8 cellular contexts compared by ENCODE assay signal in genomic region chr13:94595943-94596574, GRCh38. TPM values are rescaled to one million over a fixed set of nuclear protein-coding genes. Genes with fewer than 3 reads are reported as not detected.
DNase-seq lines count a peak whose midpoint lies in the region; ATAC-seq, FAIRE-seq and TF ChIP-seq lines count a peak whose summit lies in the region.

TGDS (minus strand) TSS chr13:94596152; CDS start chr13:94596136, 16 bp downstream.

- H3K79me2 ChIP-seq in H1 (ENCODE audit: control insufficient read depth in 1 of 2, insufficient read depth in 2 of 2, low read length in 2 of 2), result peaks cover 6 to 24% of the 10 kb centered on the region in 2 experiments; a peak in 3 of 4 replicates

- H3K9me3 ChIP-seq in HUES48 (ENCODE audit: control insufficient read depth, insufficient read depth, low read length), result no peaks in the 10 kb centered on the region
- peaks cover 8% of the 10 kb centered on the region; the same call in 1 of the 2 replicates for H3K9me3 ChIP-seq in NT2/D1 (ENCODE audit: insufficient read depth, low read length)
- H3K9me3 ChIP-seq in H1 (ENCODE audit: insufficient read depth in 2 of 2, low read depth in 1 of 2, low read length in 1 of 2), result peaks cover 4 to 8% of the 10 kb centered on the region in 2 experiments
- no peaks in the 10 kb centered on the region for H3K9me3 ChIP-seq in mesenchymal stem cell (ENCODE audit: control insufficient read depth, low read length)

- H3K36me3 ChIP-seq in HUES48 (ENCODE audit: control insufficient read depth, insufficient read depth, low read length), result peaks cover 26% of the 10 kb centered on the region
- H3K36me3 ChIP-seq in NT2/D1 (ENCODE audit: insufficient read depth, insufficient read length, low read length), result peaks cover 20% of the 10 kb centered on the region
- H3K36me3 ChIP-seq in H1 (ENCODE audit: control insufficient read depth in 2 of 4, insufficient read depth in 4 of 4, low read length in 3 of 4), result peaks cover 3 to 21% (median 5%) of the 10 kb centered on the region in 4 experiments; a peak in 6 of 8 replicates
- H3K36me3 ChIP-seq in mesenchymal stem cell (ENCODE audit: control insufficient read depth in 1 of 2, insufficient read depth in 2 of 2, low read depth in 1 of 2, low read length in 2 of 2), result peaks cover 7 to 11% of the 10 kb centered on the region in 2 experiments

- H3K4ac ChIP-seq in H1 (replicated peaks; ENCODE audit: insufficient read length, low read depth, low read length), result peak within 1 kb of the TSS; percentile 90
- H3K4ac ChIP-seq in mesenchymal stem cell (ENCODE audit: low read depth in 1 of 2, low read length in 2 of 2), result peak within 1 kb of the TSS; percentile 67 to 75

- no peaks in the 10 kb centered on the region for H4K20me1 ChIP-seq in H1 (replicated peaks in 1 of 2; ENCODE audit: control insufficient read depth in 1 of 2, insufficient read depth in 2 of 2, low read length in 2 of 2)

- H3K4me1 ChIP-seq in HUES48 (ENCODE audit: control insufficient read depth, insufficient read depth, low read length) (peaks cover 11% of the 10 kb centered on the region), NT2/D1 (ENCODE audit: insufficient read depth, insufficient read length) (no peaks in the 10 kb centered on the region), H1 (replicated peaks in 1 of 4; ENCODE audit: control insufficient read depth in 3 of 4, insufficient read depth in 4 of 4, low read length in 3 of 4) (peaks cover 0 to 8% (median 6%) of the 10 kb centered on the region in 4 experiments; a peak in 3 of 7 replicates), mesenchymal stem cell (ENCODE audit: control insufficient read depth, insufficient read depth, low read depth, low read length) (peaks cover 6% of the 10 kb centered on the region)

- H3K27me3 ChIP-seq in HUES48 (ENCODE audit: control insufficient read depth, insufficient read depth, low read length) (peaks cover 12% of the 10 kb centered on the region), NT2/D1 (ENCODE audit: insufficient read depth, insufficient read length) (peaks cover 5% of the 10 kb centered on the region), H1 (replicated peaks in 1 of 4; ENCODE audit: control insufficient read depth in 3 of 4, extremely low read depth in 1 of 4, insufficient read depth in 3 of 4, low read length in 3 of 4) (peaks cover 5 to 10% (median 7%) of the 10 kb centered on the region in 4 experiments), mesenchymal stem cell (ENCODE audit: control insufficient read depth in 1 of 2, insufficient read depth in 1 of 2, low read length in 2 of 2) (no peaks in the 10 kb centered on the region)

- no peak for TF ChIP-seq EP300 in H1 (IDR thresholded peaks at IDR 0.05; ENCODE audit: borderline replicate concordance in 1 of 2, low read depth in 2 of 2, low read length in 2 of 2)

- peak within 1 kb of the TSS; percentile 54 for H4K8ac ChIP-seq in H1 (ENCODE audit: extremely low read depth, insufficient read depth, low read length)
- H4K8ac ChIP-seq in mesenchymal stem cell (ENCODE audit: low read length), result peak within 1 kb of the TSS; percentile 91

- POLR2A ChIA-PET in H1 (lab: Charles Lee; ENCODE audit: partially characterized antibody), result interaction anchor here (0.6 to 2.0 kb wide), 4 partner anchors 9 to 46 kb away, joined by 3 to 9 read pairs (median 4); no protein-coding TSS in a partner anchor

- H3K23me2 ChIP-seq in H1 (ENCODE audit: low read depth, low read length), result peaks cover 8% of the 10 kb centered on the region

- H2BK20ac ChIP-seq in H1 (ENCODE audit: low read length), result no peak within 1 kb of the TSS

- peak within 1 kb of the TSS; percentile 78 for H3K27ac ChIP-seq in HUES48 (ENCODE audit: low read depth, low read length)
- H3K27ac ChIP-seq in H1 (ENCODE audit: low read depth, low read length), result peak within 1 kb of the TSS; percentile 68
- H3K27ac ChIP-seq in mesenchymal stem cell (ENCODE audit: low read length, poor library complexity, severe bottlenecking), result peak within 1 kb of the TSS; percentile 58

- H3K18ac ChIP-seq in H1 (ENCODE audit: extremely low read depth, low read length), result peak within 1 kb of the TSS; percentile 48
- peak within 1 kb of the TSS; percentile 74 to 89 for H3K18ac ChIP-seq in mesenchymal stem cell (ENCODE audit: low read depth in 1 of 2, low read length in 2 of 2)

- H3K14ac ChIP-seq in H1 (ENCODE audit: insufficient read length) (no peak within 1 kb of the TSS), mesenchymal stem cell (ENCODE audit: low read length in 2 of 2) (peak within 1 kb of the TSS in 1 of 2 experiments; percentile 69)

- no peak within 1 kb of the TSS for H4K5ac ChIP-seq in H1 (ENCODE audit: insufficient read length, low read depth, low read length)

- DNase-seq in Caki2 (ENCODE audit: low read depth) (peak; percentile 81), NT2/D1 (ENCODE audit: low read depth, low spot score) (peak; percentile 85), H1 (ENCODE audit: low read depth in 1 of 2, low spot score in 2 of 2) (peak; percentile 87), mesenchymal stem cell (peak; percentile 95)
- DNase-seq in activated CD8-positive, alpha-beta memory T cell treated with anti-CD3 and anti-CD28 coated beads for 48 hours (ENCODE audit: low read depth in 2 of 3, low spot score in 2 of 3), result peak; percentile 53 to 74 (median 71)
- peak; percentile 72 for DNase-seq in stimulated activated CD8-positive, alpha-beta memory T cell treated with anti-CD3 and anti-CD28 coated beads, Interleukin-12 subunit alpha, Interleukin-12 subunit beta, amount 100 ng/mL, for 24 hours (ENCODE audit: extremely low read depth)

- CTCF ChIA-PET in H1 (lab: Charles Lee; ENCODE audit: partially characterized antibody), result interaction anchor here (0.7 to 1.5 kb wide), 4 partner anchors 8 to 162 kb away, joined by 3 to 4 read pairs (median 4); no protein-coding TSS in a partner anchor

- no peak for FAIRE-seq in H1 (lab: Jason Lieb, UNC)

- peak; percentile 90 to 98 for TF ChIP-seq POLR2A in H1 (IDR thresholded peaks at IDR 0.05; ENCODE audit: control extremely low read depth in 1 of 2, low read depth in 2 of 2, low read length in 2 of 2)

- peak within 1 kb of the TSS; percentile 83 to 93 for H3K4me2 ChIP-seq in H1 (ENCODE audit: insufficient read depth in 1 of 2, low read depth in 2 of 2, low read length in 2 of 2)
- peak within 1 kb of the TSS; percentile 87 for H3K4me2 ChIP-seq in mesenchymal stem cell (ENCODE audit: low read length, poor library complexity, severe bottlenecking)

- H3K79me1 ChIP-seq in H1 (ENCODE audit: low read depth, low read length), result peaks cover 5% of the 10 kb centered on the region; the same call in 1 of the 2 replicates
- H3K79me1 ChIP-seq in mesenchymal stem cell (replicated peaks; ENCODE audit: low read length, poor library complexity, severe bottlenecking), result peaks cover 12% of the 10 kb centered on the region

- H4K91ac ChIP-seq in H1 (replicated peaks; ENCODE audit: insufficient read length, low read length), result peak within 1 kb of the TSS; percentile 75
- peak within 1 kb of the TSS; percentile 30 for H4K91ac ChIP-seq in mesenchymal stem cell (ENCODE audit: low read length)

- H3K9ac ChIP-seq in HUES48 (ENCODE audit: low read depth, low read length) (peak within 1 kb of the TSS; percentile 89), NT2/D1 (ENCODE audit: insufficient read length, low read depth) (peak within 1 kb of the TSS; percentile 92), H1 (replicated peaks in 1 of 4; ENCODE audit: extremely low read depth in 1 of 4, low read depth in 3 of 4, low read length in 3 of 4) (peak within 1 kb of the TSS; percentile 73 to 86 (median 80)), mesenchymal stem cell (ENCODE audit: low read length) (peak within 1 kb of the TSS; percentile 98)

- H2BK5ac ChIP-seq in H1 (ENCODE audit: low read depth, low read length) (peak within 1 kb of the TSS; percentile 88), mesenchymal stem cell (ENCODE audit: low read depth, low read length, poor library complexity, severe bottlenecking) (peak within 1 kb of the TSS; percentile 15)

- peak within 1 kb of the TSS; percentile 62 for H3K56ac ChIP-seq in H1 (replicated peaks; ENCODE audit: insufficient read length, low read depth, low read length)

- no peak for TF ChIP-seq RAD21 in H1 (IDR thresholded peaks at IDR 0.05 in 1 of 2, conservative IDR thresholded peaks at IDR 0.05 in 1 of 2; ENCODE audit: low read depth in 2 of 2, low read length in 2 of 2)

- H2BK12ac ChIP-seq in H1 (ENCODE audit: low read depth, low read length), result no peak within 1 kb of the TSS; the same call in 1 of the 2 replicates
- peak within 1 kb of the TSS in 1 of 2 experiments; percentile 89 for H2BK12ac ChIP-seq in mesenchymal stem cell (ENCODE audit: low read length in 2 of 2)

- H3K23ac ChIP-seq in H1 (ENCODE audit: insufficient read length) (no peak within 1 kb of the TSS), mesenchymal stem cell (ENCODE audit: low read length in 2 of 2) (no peak within 1 kb of the TSS)

- in situ Hi-C loops in Caki2 (cut with HindIII; ENCODE audit: low pct_unique_long_range_greater_than_20kb, low sequenced_read_pairs), result no loop called here

- H2BK15ac ChIP-seq in H1 (ENCODE audit: low read length) (no peak within 1 kb of the TSS), mesenchymal stem cell (ENCODE audit: low read depth, poor library complexity, severe bottlenecking) (peak within 1 kb of the TSS; percentile 28)

- H3K4me3 ChIP-seq in HUES48 (ENCODE audit: low read depth, low read length) (peak within 1 kb of the TSS; percentile 97), NT2/D1 (ENCODE audit: insufficient read length, low read depth) (peak within 1 kb of the TSS; percentile 92), H1 (ENCODE audit: extremely low read depth in 1 of 4, insufficient read depth in 2 of 4, low read depth in 3 of 4, low read length in 4 of 4) (peak within 1 kb of the TSS; percentile 70 to 95 (median 82)), mesenchymal stem cell (ENCODE audit: insufficient read depth in 1 of 2, low read depth in 1 of 2, low read length in 2 of 2) (peak within 1 kb of the TSS; percentile 69 to 96)

- TF ChIP-seq CTCF in H1 (IDR thresholded peaks at IDR 0.05; ENCODE audit: control extremely low read depth in 1 of 3, insufficient read depth in 1 of 3, low read depth in 1 of 3, low read length in 3 of 3), result no peak

- WGBS in H1 (ENCODE audit: extremely low coverage in 1 of 2, insufficient coverage in 1 of 2, insufficient read length in 1 of 2, insufficient replicate concordance in 2 of 2, low coverage in 1 of 2, low lambda C conversion rate in 2 of 2, missing lambda C conversion rate in 1 of 2), 2 experiments, result 1% methylated on average over 41 of the region's 41 CpGs; no CpG with 5 or more reads in 1 of the 2 experiments
- under 1% methylated on average over 36 of the region's 41 CpGs for WGBS in mesenchymal stem cell

- no peak within 1 kb of the TSS for H2BK120ac ChIP-seq in H1 (replicated peaks; ENCODE audit: low read depth, low read length)
- no peak within 1 kb of the TSS for H2BK120ac ChIP-seq in mesenchymal stem cell (ENCODE audit: low read depth, low read length)

- H2AK5ac ChIP-seq in H1 (ENCODE audit: low read depth, low read length), result peak within 1 kb of the TSS; percentile 25; the same call in 1 of the 2 replicates
- peak within 1 kb of the TSS; percentile 16 for H2AK5ac ChIP-seq in mesenchymal stem cell (ENCODE audit: low read length, severe bottlenecking)

- ATAC-seq in GM21390 (IDR thresholded peaks at IDR 0.05; ENCODE audit: unreplicated experiment), result peak; percentile 94

- peak within 1 kb of the TSS; percentile 86 for H2AFZ ChIP-seq in H1 (ENCODE audit: low read length)
- peak within 1 kb of the TSS; percentile 59 for H2AFZ ChIP-seq in mesenchymal stem cell (ENCODE audit: low read depth, low read length)

RNA-seq across cellular contexts. Expression of gene TGDS, which starts in this region (rescaled TPM):
- total RNA-seq in Caki2 (2014; rRNA removed; shearing (Covaris generic); ENCODE audit: low replicate concordance), result 11.4 and 14.7 TPM in 2 replicates
- total RNA-seq in H1 (2021; fragmentation: NEBNext Ultra II Directional; extraction: Animal tissue kit (Norgen Biotek cat#: 25700)), result 11.2 and 11.6 TPM in 2 replicates
- polyA plus RNA-seq in H1 (2011; rRNA removed), result 9.1 and 11.8 TPM in 2 replicates
- 13.9 TPM for polyA plus RNA-seq in H1 (2011; cell fraction: cytosol; rRNA removed)
- 5.8 TPM for polyA plus RNA-seq in H1 (2011; cell fraction: nucleus; rRNA removed)
- 6.2 to 9.2 TPM (median 7.3 TPM) in 4 replicates for polyA plus RNA-seq in H1 (2012, experiment 1 of 2)
- polyA plus RNA-seq in H1 (2012, experiment 2 of 2), result 1.5 TPM
- polyA plus RNA-seq in H1 (2013, experiment 1 of 2), result 9.9 TPM
- polyA plus RNA-seq in H1 (2013, experiment 2 of 2), result 9.9 TPM
- 7.1 and 12.7 TPM in 2 replicates for polyA minus RNA-seq in H1 (2011; rRNA and poly(A)+ RNA removed)
- 3.8 TPM for polyA minus RNA-seq in H1 (2011; cell fraction: cytosol; rRNA and poly(A)+ RNA removed)
- polyA minus RNA-seq in H1 (2011; cell fraction: nucleus; rRNA and poly(A)+ RNA removed), result 10.1 TPM
- polyA plus RNA-seq in mesenchymal stem cell (2013, experiment 1 of 2), result 8.7 TPM
- polyA plus RNA-seq in mesenchymal stem cell (2013, experiment 2 of 2), result 9.3 TPM

Comparison
In these comparisons a context has a peak if more than half of its experiments do, and no peak if none do; other contexts are left out.
1. Peak in every context shown above with its lines: DNase-seq, ATAC-seq, H3K4me3 ChIP-seq and H3K27ac ChIP-seq.